ENCODE assay signal across 17 cellular contexts in the genomic region with DNA sequence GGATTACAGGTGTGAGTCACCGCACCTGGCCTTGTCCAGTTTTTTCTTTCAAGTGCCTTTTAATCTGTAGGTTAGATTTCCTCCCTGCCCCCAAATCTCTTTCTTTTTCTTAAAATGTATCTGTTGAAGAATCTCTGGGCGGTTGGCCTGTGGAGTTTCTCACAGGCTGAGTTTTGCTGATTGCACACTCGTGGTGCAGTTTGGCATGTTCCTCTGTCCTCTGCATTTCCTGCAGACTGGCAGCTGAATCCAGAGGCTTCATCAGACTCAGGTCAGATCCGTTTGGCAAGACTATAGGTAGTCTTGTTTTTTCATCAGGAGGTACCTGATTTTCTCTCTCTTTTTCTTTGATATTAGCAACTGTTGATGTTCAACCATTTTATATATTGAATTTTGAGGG. TPM values are rescaled to one million over a fixed set of nuclear protein-coding genes. Genes with fewer than 3 reads are reported as not detected.
"Had no signal": no experiment of that assay in that cellular context is flagged by ENCODE, and none has a peak within 500 bp of the region (broad histone marks: within the 10 kb centered on the region; RNA-seq: fewer than 3 reads in every experiment).

No MANE protein-coding gene starts in this region.

- DNase-seq: activated B cell treated with CpG ODN at 0.5 μM for 24 hours; activated CD4-positive, alpha-beta T cell treated with anti-CD3 and anti-CD28 coated beads, Interleukin-2, amount 10 ng/mL, durations not matched to agents 24 days and 14 days; activated naive CD4-positive, alpha-beta T cell treated with anti-CD3 and anti-CD28 coated beads for 36 hours; anterior cingulate cortex; brain microvascular endothelial cell; effector CD4-positive, alpha-beta T cell; foreskin fibroblast; hypothalamus; sigmoid colon; spleen; upper lobe of right lung had no signal

- H3K36me3 ChIP-seq: brain microvascular endothelial cell, sigmoid colon, thoracic aorta had no signal

- H3K4me3 ChIP-seq: coronary artery, sigmoid colon, thoracic aorta, upper lobe of right lung had no signal

- H3K27ac ChIP-seq: brain microvascular endothelial cell, coronary artery, sigmoid colon, thoracic aorta, upper lobe of right lung had no signal

- H3K4me1 Mint-ChIP-seq: neural crest cell had no signal

- H3K9me3 ChIP-seq: sigmoid colon, spleen, thoracic aorta, upper lobe of right lung had no signal

- H3K4me3 Mint-ChIP-seq: activated B cell treated with CpG ODN at 0.5 μM for 24 hours; activated CD4-positive, alpha-beta T cell treated with anti-CD3 and anti-CD28 coated beads, Interleukin-2, amount 10 ng/mL, durations not matched to agents 24 days and 14 days; activated naive CD4-positive, alpha-beta T cell treated with anti-CD3 and anti-CD28 coated beads for 36 hours; central memory CD8-positive, alpha-beta T cell; neural crest cell had no signal

- H3K27me3 ChIP-seq: brain microvascular endothelial cell, sigmoid colon, spleen, upper lobe of right lung had no signal

- H3K27ac Mint-ChIP-seq: activated B cell treated with CpG ODN at 0.5 μM for 24 hours; activated CD4-positive, alpha-beta T cell treated with anti-CD3 and anti-CD28 coated beads, Interleukin-2, amount 10 ng/mL, durations not matched to agents 24 days and 14 days; activated T-helper 2 cell treated with anti-CD3 and anti-CD28 coated beads, Interferon-gamma antibody, Interleukin-2, Interleukin-4, amounts not matched to agents 10 μg/mL and 5 μg/mL and 100 μg/mL, durations not matched to agents 14 hours and 24 hours and 36 hours had no signal

- ATAC-seq: SK-N-SH treated with all-trans-retinoic acid at 6 μM for 48 hours, upper lobe of right lung had no signal

- H3K9me3 Mint-ChIP-seq: activated B cell treated with CpG ODN at 0.5 μM for 24 hours; activated naive CD4-positive, alpha-beta T cell treated with anti-CD3 and anti-CD28 coated beads for 36 hours; central memory CD8-positive, alpha-beta T cell had no signal

- H3K27me3 Mint-ChIP-seq: activated B cell treated with CpG ODN at 0.5 μM for 24 hours; activated CD4-positive, alpha-beta T cell treated with anti-CD3 and anti-CD28 coated beads, Interleukin-2, amount 10 ng/mL, durations not matched to agents 24 days and 14 days; central memory CD8-positive, alpha-beta T cell had no signal

- H3K4me1 ChIP-seq: sigmoid colon had no signal

RNA-seq across cellular contexts. Expression of a gene that starts 5.5 kb away (rescaled TPM):
- total RNA-seq: neural crest cell had no signal
